27 cellular contexts compared by ENCODE assay signal in genomic region chr19:21326169-21326568, GRCh38. TPM values are rescaled to one million over a fixed set of nuclear protein-coding genes. Genes with fewer than 3 reads are reported as not detected.
DNase-seq lines count a peak whose midpoint lies in the region; ATAC-seq, FAIRE-seq and TF ChIP-seq lines count a peak whose summit lies in the region.
"Had no signal": no experiment of that assay in that cellular context is flagged by ENCODE, and none has a peak within 500 bp of the region (broad histone marks: within the 10 kb centered on the region; RNA-seq: fewer than 3 reads in every experiment).

No MANE protein-coding gene starts in this region.

- no peaks in the 10 kb centered on the region for H3K36me3 ChIP-seq in CD4-positive, alpha-beta memory T cell (ENCODE audit: insufficient read depth, low read length)
- H3K36me3 ChIP-seq in astrocyte (ENCODE audit: insufficient read depth, low read length) = no peaks in the 10 kb centered on the region

- FAIRE-seq in astrocyte (lab: Jason Lieb, UNC) = no peak
- FAIRE-seq: H1, kidney, small intestine had no signal

- TF ChIP-seq CTCF in astrocyte (IDR thresholded peaks at IDR 0.05; ENCODE audit: insufficient read depth, low read depth, low read length) = no peak

- CTCF ChIA-PET in CD4-positive, alpha-beta memory T cell (lab: Charles Lee; ENCODE audit: partially characterized antibody) = no interaction called here

- no peak overlapping the region for H3K9ac ChIP-seq in astrocyte (ENCODE audit: low read length)

- POLR2A ChIA-PET in CD4-positive, alpha-beta memory T cell (lab: Charles Lee; ENCODE audit: partially characterized antibody) = interaction anchor here (1.3 kb wide), 1 partner anchor 71 kb away, joined by 3 read pairs; the partner anchor contains the start of gene ZNF493

- H3K27ac Mint-ChIP-seq in T-helper 1 cell treated with Interleukin-12 subunit alpha and Interleukin-12 subunit beta and Interleukin-4 antibody, amounts not matched to agents 30 μg/mL and 1 μg/mL, for 36 hours = no peak overlapping the region
- H3K27ac Mint-ChIP-seq in CD4-positive, alpha-beta memory T cell = peak overlapping the region in 3 of 7 donors; percentile 30 to 52 (median 37)
- no peak overlapping the region for H3K27ac Mint-ChIP-seq in astrocyte (ENCODE audit: unreplicated experiment)
- H3K27ac Mint-ChIP-seq in natural killer cell treated with Interleukin-12 subunit alpha and Interleukin-12 subunit beta and Interleukin-15 and Interleukin-18, amount 100 ng/mL, for 72 hours = no peak overlapping the region

- peaks cover 43% of the 10 kb centered on the region for H3K4me1 ChIP-seq in CD4-positive, alpha-beta memory T cell (ENCODE audit: insufficient read depth, low read length)
- peaks cover 3% of the 10 kb centered on the region for H3K4me1 ChIP-seq in astrocyte (ENCODE audit: insufficient read depth, low read length)

- no peak overlapping the region for H3K27ac ChIP-seq in CD4-positive, alpha-beta memory T cell (ENCODE audit: low read depth, low read length)
- H3K27ac ChIP-seq in astrocyte (ENCODE audit: low read depth, low read length) (no peak overlapping the region), substantia nigra (ENCODE audit: low read depth, low read length, poor library complexity, severe bottlenecking) (no peak overlapping the region)
- H3K27ac ChIP-seq: lower lobe of right lung, PC-9 had no signal

- no peak overlapping the region for H3K4me3 ChIP-seq in CD4-positive, alpha-beta memory T cell (ENCODE audit: low read length in 2 of 2)
- no peak overlapping the region for H3K4me3 ChIP-seq in astrocyte (ENCODE audit: insufficient read depth, low read depth, low read length)
- H3K4me3 ChIP-seq: lower lobe of right lung, PC-9 had no signal

- peaks cover 76% of the 10 kb centered on the region for H3K79me2 ChIP-seq in astrocyte (ENCODE audit: insufficient read depth, low read length)

- no peak for ATAC-seq in natural killer cell treated with Interleukin-12 subunit alpha and Interleukin-12 subunit beta and Interleukin-15 and Interleukin-18, amount 100 ng/mL, for 72 hours
- ATAC-seq: lower lobe of right lung had no signal

- no peaks in the 10 kb centered on the region for H3K27me3 ChIP-seq in CD4-positive, alpha-beta memory T cell (ENCODE audit: insufficient read depth, low read length)
- no peaks in the 10 kb centered on the region for H3K27me3 ChIP-seq in astrocyte (ENCODE audit: insufficient read depth, low read length)

- peaks cover 13% of the 10 kb centered on the region for H4K20me1 ChIP-seq in astrocyte (ENCODE audit: insufficient read depth, low read length)

- H3K36me3 Mint-ChIP-seq in T-helper 1 cell treated with Interleukin-12 subunit alpha and Interleukin-12 subunit beta and Interleukin-4 antibody, amounts not matched to agents 30 μg/mL and 1 μg/mL, for 36 hours (ENCODE audit: low read depth) = peaks cover 64% of the 10 kb centered on the region
- peaks cover 28 to 58% of the 10 kb centered on the region in 2 donors for H3K36me3 Mint-ChIP-seq in CD4-positive, alpha-beta memory T cell
- peaks cover 29% of the 10 kb centered on the region for H3K36me3 Mint-ChIP-seq in astrocyte (ENCODE audit: low read depth, unreplicated experiment)
- peaks cover 23% of the 10 kb centered on the region for H3K36me3 Mint-ChIP-seq in natural killer cell treated with Interleukin-12 subunit alpha and Interleukin-12 subunit beta and Interleukin-15 and Interleukin-18, amount 100 ng/mL, for 72 hours

- no peaks in the 10 kb centered on the region for H3K27me3 Mint-ChIP-seq in T-helper 1 cell treated with Interleukin-12 subunit alpha and Interleukin-12 subunit beta and Interleukin-4 antibody, amounts not matched to agents 30 μg/mL and 1 μg/mL, for 36 hours (ENCODE audit: low read depth)
- H3K27me3 Mint-ChIP-seq in CD4-positive, alpha-beta memory T cell = no peaks in the 10 kb centered on the region
- no peaks in the 10 kb centered on the region for H3K27me3 Mint-ChIP-seq in astrocyte (ENCODE audit: low read depth, unreplicated experiment)
- no peaks in the 10 kb centered on the region for H3K27me3 Mint-ChIP-seq in natural killer cell treated with Interleukin-12 subunit alpha and Interleukin-12 subunit beta and Interleukin-15 and Interleukin-18, amount 100 ng/mL, for 72 hours

- peak overlapping the region; percentile 48 for H3K4me3 Mint-ChIP-seq in T-helper 1 cell treated with Interleukin-12 subunit alpha and Interleukin-12 subunit beta and Interleukin-4 antibody, amounts not matched to agents 30 μg/mL and 1 μg/mL, for 36 hours
- peak overlapping the region in 6 of 8 donors; percentile 33 to 66 (median 62) for H3K4me3 Mint-ChIP-seq in CD4-positive, alpha-beta memory T cell
- peak overlapping the region; percentile 74 for H3K4me3 Mint-ChIP-seq in astrocyte (ENCODE audit: unreplicated experiment)
- peak overlapping the region; percentile 41 for H3K4me3 Mint-ChIP-seq in natural killer cell treated with Interleukin-12 subunit alpha and Interleukin-12 subunit beta and Interleukin-15 and Interleukin-18, amount 100 ng/mL, for 72 hours

- DNase-seq in T-helper 1 cell (no peak), astrocyte (ENCODE audit: low read depth) (no peak), substantia nigra (lab: John Stamatoyannopoulos, UW) (no peak), dedifferentiated amniotic fluid mesenchymal stem cell (ENCODE audit: extremely low spot score) (no peak), kidney tubule cell (ENCODE audit: low spot score) (no peak)
- DNase-seq in CD4-positive, alpha-beta memory T cell = no peak
- no peak for DNase-seq in natural killer cell treated with Interleukin-12 subunit alpha and Interleukin-12 subunit beta and Interleukin-15 and Interleukin-18, amount 100 ng/mL, for 72 hours (ENCODE audit: low spot score)
- DNase-seq: 8988T; activated CD4-positive, alpha-beta T cell treated with anti-CD3 and anti-CD28 coated beads for 4 hours; activated effector memory CD4-positive, alpha-beta T cell treated with Interleukin-2 at 50 U/mL for 16 hours; amniotic stem cell; COR-L47; cortex of kidney; DMS79; KG1; kidney; lower lobe of right lung; NCI-H1694; NCI-H2171; NCI-H524; NK-92 treated with Interleukin-12 subunit alpha and Interleukin-12 subunit beta, amount 100 ng/mL, for 24 hours; PC-9; SHP77 treated with DMSO at 0.1 percent for 48 hours; small intestine; stimulated activated CD4-positive, alpha-beta T cell treated with anti-CD3 and anti-CD28 coated beads, Interleukin-1b, Interleukin-23, amount 100 ng/mL, for 48 hours had no signal

- peaks cover 42% of the 10 kb centered on the region for H3K9me3 Mint-ChIP-seq in T-helper 1 cell treated with Interleukin-12 subunit alpha and Interleukin-12 subunit beta and Interleukin-4 antibody, amounts not matched to agents 30 μg/mL and 1 μg/mL, for 36 hours
- peaks cover 0 to 24% (median 4%) of the 10 kb centered on the region in 8 donors for H3K9me3 Mint-ChIP-seq in CD4-positive, alpha-beta memory T cell
- peaks cover 12% of the 10 kb centered on the region for H3K9me3 Mint-ChIP-seq in astrocyte (ENCODE audit: unreplicated experiment)
- peaks cover 4% of the 10 kb centered on the region for H3K9me3 Mint-ChIP-seq in natural killer cell treated with Interleukin-12 subunit alpha and Interleukin-12 subunit beta and Interleukin-15 and Interleukin-18, amount 100 ng/mL, for 72 hours

- H2AFZ ChIP-seq in astrocyte (ENCODE audit: low read depth, low read length) = no peak overlapping the region
- H2AFZ ChIP-seq: PC-9 had no signal

- no peak overlapping the region for H3K4me2 ChIP-seq in astrocyte (ENCODE audit: low read length)
- H3K4me2 ChIP-seq: PC-9 had no signal

- peaks cover 24% of the 10 kb centered on the region for H3K4me1 Mint-ChIP-seq in T-helper 1 cell treated with Interleukin-12 subunit alpha and Interleukin-12 subunit beta and Interleukin-4 antibody, amounts not matched to agents 30 μg/mL and 1 μg/mL, for 36 hours (ENCODE audit: low read depth)
- H3K4me1 Mint-ChIP-seq in CD4-positive, alpha-beta memory T cell = peaks cover 44 to 74% (median 55%) of the 10 kb centered on the region in 4 donors
- peaks cover 31% of the 10 kb centered on the region for H3K4me1 Mint-ChIP-seq in astrocyte (ENCODE audit: low read depth, unreplicated experiment)
- H3K4me1 Mint-ChIP-seq in natural killer cell treated with Interleukin-12 subunit alpha and Interleukin-12 subunit beta and Interleukin-15 and Interleukin-18, amount 100 ng/mL, for 72 hours (ENCODE audit: low read depth in 2 of 2) = peaks cover 40 to 47% of the 10 kb centered on the region in 2 donors

- intact Hi-C loops in CD4-positive, alpha-beta memory T cell (cut with micrococcal nuclease) = loop anchor here (5.0 kb wide), 1 partner anchor 181 kb away; the partner anchor contains the start of gene ZNF429

- no peaks in the 10 kb centered on the region for H3K9me3 ChIP-seq in CD4-positive, alpha-beta memory T cell (ENCODE audit: control insufficient read depth in 1 of 2, low read length in 2 of 2)
- peaks cover 5% of the 10 kb centered on the region for H3K9me3 ChIP-seq in astrocyte (ENCODE audit: insufficient read depth, low read depth, low read length)

RNA-seq across cellular contexts. Expression of gene ZNF708, which starts 3.0 kb away (rescaled TPM):
- 10 to 100 TPM; 42.5 to 44.2 TPM for total RNA-seq in CD4-positive, alpha-beta memory T cell
- polyA plus RNA-seq in CD4-positive, alpha-beta memory T cell = 10 to 100 TPM in 1 of 2 donors, 1 to 10 TPM in 1; 6.6 to 12.1 TPM
- total RNA-seq in astrocyte = 13.8 and 20.0 TPM in 2 replicates
- 10 to 100 TPM; 15.7 to 19.6 TPM for total RNA-seq in natural killer cell treated with Interleukin-12 subunit alpha and Interleukin-12 subunit beta and Interleukin-15 and Interleukin-18, amount 100 ng/mL, for 72 hours

RNA-seq across cellular contexts. Expression of gene ZNF738, which starts 32.6 kb away (rescaled TPM):
- 10 to 100 TPM in 1 of 2 experiments, 1 to 10 TPM in 1; 9.8 to 11.4 TPM for total RNA-seq in CD4-positive, alpha-beta memory T cell
- 1 to 10 TPM; 2.5 to 2.8 TPM for polyA plus RNA-seq in CD4-positive, alpha-beta memory T cell
- total RNA-seq in astrocyte = 13.1 and 18.6 TPM in 2 replicates
- 10 to 100 TPM in 1 of 2 donors, 1 to 10 TPM in 1; 9.7 to 17.2 TPM for total RNA-seq in natural killer cell treated with Interleukin-12 subunit alpha and Interleukin-12 subunit beta and Interleukin-15 and Interleukin-18, amount 100 ng/mL, for 72 hours
